Comparison of ENCODE assay signal across 22 cellular contexts in the genomic region with DNA sequence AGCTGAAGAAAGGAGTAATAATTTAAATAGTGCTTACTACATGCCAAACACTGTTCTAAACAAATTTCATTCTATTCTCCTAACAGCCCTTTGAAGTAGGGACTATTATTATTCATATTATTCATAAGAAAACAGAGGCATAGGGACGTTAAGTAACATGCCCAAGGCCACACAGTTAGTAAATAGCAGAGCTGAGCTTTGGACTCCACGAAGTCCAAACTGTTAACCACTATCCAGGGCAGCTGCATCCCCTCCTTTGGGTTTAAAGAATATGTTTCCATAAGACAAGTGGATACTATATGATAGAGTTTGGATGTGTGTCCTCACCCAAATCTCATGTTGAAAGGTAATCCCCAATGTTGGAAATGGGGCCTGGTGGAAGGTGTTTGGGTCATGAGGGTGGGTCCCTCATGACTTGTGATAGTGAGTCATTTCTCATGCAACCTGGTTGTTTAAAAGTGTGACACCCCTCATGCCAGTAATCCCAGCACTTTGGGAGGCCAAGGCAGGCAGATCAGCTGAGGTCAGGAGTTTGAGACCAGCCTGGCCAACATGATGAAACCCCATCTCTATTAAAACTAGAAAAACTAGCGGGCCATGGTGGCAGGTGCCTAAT.
DNase-seq lines count a peak whose midpoint lies in the region; ATAC-seq and TF ChIP-seq lines count a peak whose summit lies in the region.
"Had no signal": no experiment of that assay in that cellular context is flagged by ENCODE, and none has a peak within 500 bp of the region (broad histone marks: within the 10 kb centered on the region; RNA-seq: fewer than 3 reads in every experiment).

No MANE protein-coding gene starts in this region.

- intact Hi-C loops in ascending aorta (cut with DNase I), result no loop called here

- H3K9me3 ChIP-seq in gastroesophageal sphincter (no peaks in the 10 kb centered on the region), liver (ENCODE audit: control insufficient read depth in 4 of 4, low read length in 3 of 4) (no peaks in the 10 kb centered on the region), ascending aorta (no peaks in the 10 kb centered on the region)
- H3K9me3 ChIP-seq: A549, BE2C, HAP-1 had no signal

- WGBS in gastroesophageal sphincter (ENCODE audit: low coverage in 1 of 2), 2 donors, result 47% methylated on average over 2 of the region's 3 CpGs
- WGBS in liver, result 50% methylated on average over 3 of the region's 3 CpGs

- TF ChIP-seq CTCF in gastroesophageal sphincter (IDR thresholded peaks at IDR 0.05) (no peak), liver (IDR thresholded peaks at IDR 0.05; ENCODE audit: low read depth, low read length, missing input control) (no peak), GM20000 (IDR thresholded peaks at IDR 0.05; ENCODE audit: extremely low read depth, missing control alignments) (no peak), ascending aorta (IDR thresholded peaks at IDR 0.05) (no peak)

- TF ChIP-seq EP300 in gastroesophageal sphincter (IDR thresholded peaks at IDR 0.05), result no peak

- ATAC-seq in gastroesophageal sphincter (peak; percentile 21), HG02678 (IDR thresholded peaks at IDR 0.05; ENCODE audit: unreplicated experiment) (no peak)
- ATAC-seq: A549, GM12878 had no signal

- TF ChIP-seq RAD21 in liver (IDR thresholded peaks at IDR 0.05), result no peak

- no peaks in the 10 kb centered on the region for H3K36me3 ChIP-seq in gastroesophageal sphincter
- H3K36me3 ChIP-seq in liver (ENCODE audit: control insufficient read depth in 4 of 4, insufficient read depth in 3 of 4, low read depth in 1 of 4, low read length in 3 of 4), result no peaks in the 10 kb centered on the region
- H3K36me3 ChIP-seq in ascending aorta, result no peaks in the 10 kb centered on the region
- H3K36me3 ChIP-seq: BE2C; BLaER1 treated with 17β-estradiol and CSF1 and Interleukin-3, amounts not matched to agents 10 nM and 100 nM; HAP-1 had no signal

- no peak overlapping the region for H3K9ac ChIP-seq in liver (ENCODE audit: low read depth in 1 of 2, low read length in 2 of 2)
- H3K9ac ChIP-seq: BLaER1 treated with 17β-estradiol and CSF1 and Interleukin-3, amounts not matched to agents 10 nM and 100 nM had no signal

- no peak for TF ChIP-seq POLR2A in gastroesophageal sphincter (IDR thresholded peaks at IDR 0.05)

- peak overlapping the region in 1 of 4 donors; percentile 5 for H3K27ac ChIP-seq in gastroesophageal sphincter
- H3K27ac ChIP-seq in liver (ENCODE audit: low read depth in 1 of 2, low read length in 2 of 2), result no peak overlapping the region
- H3K27ac ChIP-seq in ascending aorta, result no peak overlapping the region
- H3K27ac ChIP-seq: A549; BLaER1 treated with 17β-estradiol and CSF1 and Interleukin-3, amounts not matched to agents 10 nM and 100 nM had no signal

- no peaks in the 10 kb centered on the region for H3K27me3 ChIP-seq in gastroesophageal sphincter
- H3K27me3 ChIP-seq in liver (ENCODE audit: control insufficient read depth in 4 of 4, insufficient read depth in 4 of 4, low read length in 3 of 4), result no peaks in the 10 kb centered on the region
- no peaks in the 10 kb centered on the region for H3K27me3 ChIP-seq in ascending aorta
- H3K27me3 ChIP-seq: BE2C; BLaER1 treated with 17β-estradiol and CSF1 and Interleukin-3, amounts not matched to agents 10 nM and 100 nM had no signal

- H3K4me3 ChIP-seq in gastroesophageal sphincter (no peak overlapping the region), liver (ENCODE audit: low read depth in 1 of 3, low read length in 3 of 3) (no peak overlapping the region), ascending aorta (no peak overlapping the region)
- H3K4me3 ChIP-seq: A549; BLaER1 treated with 17β-estradiol and CSF1 and Interleukin-3, amounts not matched to agents 10 nM and 100 nM; GM12878; HAP-1 had no signal

- DNase-seq in HuH-7 (ENCODE audit: low spot score) (peak; percentile 15), GM20000 (ENCODE audit: low spot score) (no peak), ascending aorta (ENCODE audit: low spot score in 2 of 2) (no peak)
- DNase-seq: 8988T; ACHN; AML-193; BE2C; CD4-positive, alpha-beta T cell; CD8-positive, alpha-beta memory T cell; DMS 273 treated with DMSO at 0.1 percent for 48 hours; DMS79; EL; GDM1; GOT3; HFFc6 had no signal

- H3K4me1 ChIP-seq in gastroesophageal sphincter, result no peaks in the 10 kb centered on the region
- H3K4me1 ChIP-seq in liver (ENCODE audit: control insufficient read depth in 4 of 4, insufficient read depth in 4 of 4, low read length in 3 of 4), result no peaks in the 10 kb centered on the region
- H3K4me1 ChIP-seq in ascending aorta, result no peaks in the 10 kb centered on the region
- H3K4me1 ChIP-seq: A549, BE2C, HAP-1 had no signal

TF ChIP-seq in liver, 16 proteins besides CTCF, POLR2A, EP300 and RAD21:
- TF ChIP-seq SP1 (IDR thresholded peaks at IDR 0.05), result peak; percentile 51
- peak; percentile 26 for TF ChIP-seq HNF4G (IDR thresholded peaks at IDR 0.05)
- TF ChIP-seq JUND (IDR thresholded peaks at IDR 0.05), result no peak
- TF ChIP-seq HNF4A (conservative IDR thresholded peaks at IDR 0.05), result peak; percentile 20 to 80
- TF ChIP-seq REST (IDR thresholded peaks at IDR 0.05), result no peak
- TF ChIP-seq TAF1 (conservative IDR thresholded peaks at IDR 0.05), result no peak
